ENCODE assay signal across 8 cellular contexts in genomic region chr7:114415054-114415997, GRCh38.
DNase-seq lines count a peak whose midpoint lies in the region; ATAC-seq and TF ChIP-seq lines count a peak whose summit lies in the region.
"Had no signal": no experiment of that assay in that cellular context is flagged by ENCODE, and none has a peak within 500 bp of the region (broad histone marks: within the 10 kb centered on the region; RNA-seq: fewer than 3 reads in every experiment).

No MANE protein-coding gene starts in this region.

- no peak for ATAC-seq in GM19397 (IDR thresholded peaks at IDR 0.05; ENCODE audit: unreplicated experiment)

- H3K27me3 ChIP-seq in HUES6 (ENCODE audit: control insufficient read depth, insufficient read depth, low read length) (no peaks in the 10 kb centered on the region), iPS-20b (ENCODE audit: insufficient read depth, low read length) (no peaks in the 10 kb centered on the region), subcutaneous abdominal adipose tissue (ENCODE audit: control insufficient read depth in 5 of 5, insufficient read depth in 4 of 5, low read length in 5 of 5) (no peaks in the 10 kb centered on the region)

- H3K36me3 ChIP-seq in HUES6 (ENCODE audit: control insufficient read depth, insufficient read depth, low read length) (no peaks in the 10 kb centered on the region), iPS-20b (ENCODE audit: insufficient read depth, low read depth, low read length) (no peaks in the 10 kb centered on the region), subcutaneous abdominal adipose tissue (ENCODE audit: control insufficient read depth in 5 of 5, insufficient read depth in 5 of 5, low read length in 5 of 5) (no peaks in the 10 kb centered on the region)

- H3K9me3 ChIP-seq in HUES6 (ENCODE audit: control insufficient read depth, insufficient read depth, low read depth, low read length) (no peaks in the 10 kb centered on the region), iPS-20b (ENCODE audit: insufficient read depth, low read depth, low read length) (no peaks in the 10 kb centered on the region), subcutaneous abdominal adipose tissue (ENCODE audit: control insufficient read depth in 5 of 5, low read length in 5 of 5) (no peaks in the 10 kb centered on the region)

- no peak overlapping the region for H3K27ac ChIP-seq in HUES6 (ENCODE audit: low read depth, low read length)
- H3K27ac ChIP-seq in iPS-20b (ENCODE audit: low read length) = no peak overlapping the region
- H3K27ac ChIP-seq in subcutaneous abdominal adipose tissue (ENCODE audit: low read depth, low read length) = peak overlapping the region; percentile 15

- no peak for TF ChIP-seq CTCF in WI38 (IDR thresholded peaks at IDR 0.05; ENCODE audit: low read depth, low read length)

- peak overlapping the region; percentile 21 for H3K4me3 ChIP-seq in HUES6 (ENCODE audit: low read depth, low read length)
- H3K4me3 ChIP-seq in WI38 (ENCODE audit: low read depth, low read length) = peak overlapping the region; percentile 49
- H3K4me3 ChIP-seq in iPS-20b (ENCODE audit: low read length) = peak overlapping the region; percentile 33
- H3K4me3 ChIP-seq in subcutaneous abdominal adipose tissue (ENCODE audit: low read depth in 1 of 5, low read length in 5 of 5) = peak overlapping the region; percentile 46 to 90 (median 62)

- peaks cover 18% of the 10 kb centered on the region for H3K4me1 ChIP-seq in HUES6 (ENCODE audit: control insufficient read depth, insufficient read depth, low read length)
- H3K4me1 ChIP-seq in iPS-20b (ENCODE audit: insufficient read depth, low read length) = peaks cover 19% of the 10 kb centered on the region
- H3K4me1 ChIP-seq in subcutaneous abdominal adipose tissue (ENCODE audit: control insufficient read depth in 5 of 5, insufficient read depth in 5 of 5, low read length in 5 of 5) = peaks cover 0 to 21% (median 19%) of the 10 kb centered on the region in 5 donors

- DNase-seq in NK-92 (lab: John Stamatoyannopoulos, UW; ENCODE audit: unreplicated experiment) (no peak), SIG-M5 (lab: John Stamatoyannopoulos, UW) (no peak)
- DNase-seq: activated CD4-positive, alpha-beta memory T cell treated with anti-CD3 and anti-CD28 coated beads, Interleukin-2, amount 10 ng/mL, durations not matched to agents 7 days and 5 days had no signal

- no peak overlapping the region for H3K9ac ChIP-seq in HUES6 (ENCODE audit: low read length)
- peak overlapping the region; percentile 19; the same call in 1 of the 2 replicates for H3K9ac ChIP-seq in iPS-20b (ENCODE audit: low read depth, low read length)
- H3K9ac ChIP-seq in subcutaneous abdominal adipose tissue (ENCODE audit: low read length in 5 of 5) = peak overlapping the region; percentile 40 to 82 (median 55)
